9 cellular contexts compared by ENCODE assay signal in the genomic region with DNA sequence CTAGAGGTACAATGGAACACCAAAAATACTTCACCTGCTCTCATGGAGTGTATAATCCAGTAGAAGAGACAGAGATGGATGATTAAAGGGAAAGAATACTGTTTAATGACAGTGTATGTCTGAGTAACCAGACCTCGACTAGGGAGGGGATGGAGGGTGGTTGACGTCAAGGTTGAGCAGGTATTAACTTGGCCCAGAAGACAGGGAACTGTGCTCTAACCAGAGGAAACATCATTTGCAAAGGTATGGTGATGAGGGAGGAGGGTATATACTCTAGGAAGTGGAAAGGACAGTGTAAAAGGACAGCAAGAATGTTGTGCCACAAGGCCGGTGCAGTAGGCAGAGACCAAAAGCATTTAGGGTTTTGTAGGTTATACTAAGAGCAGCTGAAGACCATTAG. TPM values are rescaled to one million over a fixed set of nuclear protein-coding genes. Genes with fewer than 3 reads are reported as not detected.
DNase-seq lines count a peak whose midpoint lies in the region; ATAC-seq and TF ChIP-seq lines count a peak whose summit lies in the region.
"Had no signal": no experiment of that assay in that cellular context is flagged by ENCODE, and none has a peak within 500 bp of the region (broad histone marks: within the 10 kb centered on the region; RNA-seq: fewer than 3 reads in every experiment).

No MANE protein-coding gene starts in this region.

- no peak for DNase-seq in CD4-positive, alpha-beta T cell
- peak; percentile 42 for DNase-seq in NAMALWA (ENCODE audit: low spot score)
- no peak for DNase-seq in immature natural killer cell
- DNase-seq in SHP77 (lab: John Stamatoyannopoulos, UW): no peak
- DNase-seq in stimulated activated CD4-positive, alpha-beta T cell treated with anti-CD3 and anti-CD28 coated beads, Interleukin-1b, Interleukin-23, amount 100 ng/mL, for 48 hours: no peak
- DNase-seq in GDM1 (lab: John Stamatoyannopoulos, UW): no peak
- DNase-seq: NCI-H2029 had no signal

- H3K27ac Mint-ChIP-seq in CD4-positive, alpha-beta T cell: peak overlapping the region; percentile 87
- peak overlapping the region; percentile 43 to 83 (median 77) for H3K27ac Mint-ChIP-seq in immature natural killer cell

- H3K9me3 ChIP-seq in CD4-positive, alpha-beta T cell (ENCODE audit: control insufficient read depth, low read length): no peaks in the 10 kb centered on the region

- CTCF ChIA-PET in CD4-positive, alpha-beta T cell (lab: Charles Lee): interaction anchor here (1.4 kb wide), 1 partner anchor 388 kb away, joined by 4 read pairs; a partner anchor contains a TSS

- no peaks in the 10 kb centered on the region for H3K27me3 ChIP-seq in CD4-positive, alpha-beta T cell (ENCODE audit: control insufficient read depth, insufficient read depth, low read length)

- intact Hi-C loops in CD4-positive, alpha-beta T cell (cut with DNase I, micrococcal nuclease): loop anchor here (5.0 to 10.0 kb wide), 2 partner anchors 73 to 385 kb away; a partner anchor contains a TSS

- no peak for TF ChIP-seq CTCF in CD4-positive, alpha-beta T cell (IDR thresholded peaks at IDR 0.05)

- H3K4me1 Mint-ChIP-seq in CD4-positive, alpha-beta T cell (ENCODE audit: low read depth): peaks cover 38% of the 10 kb centered on the region
- peaks cover 34 to 40% of the 10 kb centered on the region in 2 donors for H3K4me1 Mint-ChIP-seq in immature natural killer cell

- no peak for ATAC-seq in CD4-positive, alpha-beta T cell (ENCODE audit: poor library complexity)
- ATAC-seq in GM18907 (IDR thresholded peaks at IDR 0.05; ENCODE audit: unreplicated experiment) (peak; percentile 29), GM19328 (IDR thresholded peaks at IDR 0.05; ENCODE audit: unreplicated experiment) (no peak)

- peak overlapping the region; percentile 18 for H3K27ac ChIP-seq in CD4-positive, alpha-beta T cell (ENCODE audit: low read depth, low read length)

- H3K27me3 Mint-ChIP-seq in CD4-positive, alpha-beta T cell: no peaks in the 10 kb centered on the region
- peaks cover 0 to 4% (median 0%) of the 10 kb centered on the region in 3 donors for H3K27me3 Mint-ChIP-seq in immature natural killer cell (ENCODE audit: low read depth in 3 of 3)

- no peaks in the 10 kb centered on the region for H3K9me3 Mint-ChIP-seq in CD4-positive, alpha-beta T cell
- no peaks in the 10 kb centered on the region for H3K9me3 Mint-ChIP-seq in immature natural killer cell

- POLR2A ChIA-PET in CD4-positive, alpha-beta T cell (lab: Charles Lee): interaction anchor here (1.1 to 6.0 kb wide), 4 partner anchors 10 to 388 kb away, joined by 3 to 36 read pairs (median 6); a partner anchor contains a TSS

- peak overlapping the region; percentile 89 for H3K4me3 Mint-ChIP-seq in CD4-positive, alpha-beta T cell
- peak overlapping the region in 3 of 5 donors; percentile 41 to 90 (median 83) for H3K4me3 Mint-ChIP-seq in immature natural killer cell

- peaks cover 31% of the 10 kb centered on the region for H3K36me3 Mint-ChIP-seq in CD4-positive, alpha-beta T cell (ENCODE audit: low read depth)
- peaks cover 5 to 10% (median 7%) of the 10 kb centered on the region in 3 donors for H3K36me3 Mint-ChIP-seq in immature natural killer cell

RNA-seq across cellular contexts. Expression of a gene that starts 2.9 kb away (rescaled TPM):
- total RNA-seq in CD4-positive, alpha-beta T cell: 10 to 100 TPM; 30.8 to 33.3 TPM
- 10 to 100 TPM; 17.4 to 20.6 (median 19.4) TPM for polyA plus RNA-seq in immature natural killer cell

RNA-seq across cellular contexts. Expression of a gene that starts 33.9 kb away (rescaled TPM):
- total RNA-seq in CD4-positive, alpha-beta T cell: under 1 TPM in 1 of 2 experiments, not detected in 1; 0.22 TPM
- not detected for polyA plus RNA-seq in immature natural killer cell
